ENCODE assay signal across 3 cellular contexts in the genomic region with DNA sequence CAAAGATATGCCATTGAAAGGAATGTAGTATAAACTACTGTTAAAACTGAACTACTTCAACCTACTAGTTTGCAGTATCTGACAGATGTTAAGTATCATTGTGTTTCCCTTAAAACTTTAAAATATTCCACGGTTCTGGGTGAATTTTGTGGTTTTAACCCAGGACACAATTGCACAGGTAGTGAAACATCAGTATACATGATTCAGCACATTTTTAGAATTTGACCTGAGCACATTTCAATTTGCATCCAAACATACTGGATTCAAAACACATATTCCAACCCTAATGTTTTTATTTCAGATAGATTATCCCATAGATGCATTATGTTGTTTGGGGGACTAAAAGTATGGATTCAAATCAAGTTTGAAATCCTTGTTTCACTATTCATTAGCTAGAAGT.
TF ChIP-seq lines count a peak whose summit lies in the region.

No MANE protein-coding gene starts in this region.

TF ChIP-seq in A549, 52 proteins besides CTCF, POLR2A, EP300 and RAD21:
- TF ChIP-seq MAFK (IDR thresholded peaks at IDR 0.05; ENCODE audit: partially characterized antibody), result peak; percentile 48
- TF ChIP-seq GATA3 (IDR thresholded peaks at IDR 0.05; ENCODE audit: borderline replicate concordance), result no peak

TF ChIP-seq in IMR-90, 13 proteins besides CTCF, POLR2A, EP300 and RAD21:
- TF ChIP-seq MAZ (IDR thresholded peaks at IDR 0.05; ENCODE audit: borderline replicate concordance, low read depth, low read length) (no peak), MAFK (IDR thresholded peaks at IDR 0.05; ENCODE audit: low read depth, low read length) (0 out of 2 replicates have a peak, but pooled peaks have one; percentile 25)

TF ChIP-seq in GM12878, 131 proteins besides CTCF, POLR2A, EP300 and RAD21:
- TF ChIP-seq ATF7 (IDR thresholded peaks at IDR 0.05; ENCODE audit: low read depth), result no peak
- peak; percentile 21; the same call in 1 of the 2 replicates for TF ChIP-seq RUNX3 (IDR thresholded peaks at IDR 0.05; ENCODE audit: low read length)
